In genomic region chr4:61478340-61478739, GRCh38 we compare ENCODE assay signal across 35 cellular contexts.
"Had no signal": no experiment of that assay in that cellular context is flagged by ENCODE, and none has a peak within 500 bp of the region (broad histone marks: within the 10 kb centered on the region; RNA-seq: fewer than 3 reads in every experiment).

No MANE protein-coding gene starts in this region.

- DNase-seq: Karpas-422, Kasumi-1, MG63, MM.1S, MV-4-11, NCI-H1048, NCI-H1092, NCI-H1092 treated with DMSO at 0.1 percent for 48 hours, NCI-H1105, NCI-H1105 treated with DMSO at 0.1 percent for 48 hours, NCI-H1417, NCI-H1417 treated with DMSO at 0.1 percent for 48 hours, NCI-H1436, NCI-H1436 treated with DMSO at 0.1 percent for 48 hours, NCI-H146, NCI-H1694, NCI-H1694 treated with DMSO at 0.1 percent for 48 hours, NCI-H187, NCI-H187 treated with DMSO at 0.1 percent for 48 hours, NCI-H1930, NCI-H2029, NCI-H2029 treated with DMSO at 0.1 percent for 48 hours, NCI-H2081, NCI-H2081 treated with DMSO at 0.1 percent for 48 hours, NCI-H2107, NCI-H2171, NCI-H2171 treated with DMSO at 0.1 percent for 48 hours, NCI-H2227 treated with DMSO at 0.1 percent for 48 hours, NCI-H226, NCI-H345, NCI-H446, NCI-H446 treated with DMSO at 0.1 percent for 48 hours, NCI-H510A, NCI-H510A treated with DMSO at 0.1 percent for 48 hours had no signal

- H3K9ac ChIP-seq: KMS-11 had no signal

- H3K4me2 ChIP-seq: KMS-11 had no signal

- H3K36me3 ChIP-seq: MG63 had no signal

- H3K9me3 ChIP-seq: MG63 had no signal

- H3K27ac ChIP-seq: KMS-11 had no signal

- H3K4me3 ChIP-seq: MG63 had no signal

- H3K27me3 ChIP-seq: MG63 had no signal
